Comparison of ENCODE assay signal across 32 cellular contexts in the genomic region with DNA sequence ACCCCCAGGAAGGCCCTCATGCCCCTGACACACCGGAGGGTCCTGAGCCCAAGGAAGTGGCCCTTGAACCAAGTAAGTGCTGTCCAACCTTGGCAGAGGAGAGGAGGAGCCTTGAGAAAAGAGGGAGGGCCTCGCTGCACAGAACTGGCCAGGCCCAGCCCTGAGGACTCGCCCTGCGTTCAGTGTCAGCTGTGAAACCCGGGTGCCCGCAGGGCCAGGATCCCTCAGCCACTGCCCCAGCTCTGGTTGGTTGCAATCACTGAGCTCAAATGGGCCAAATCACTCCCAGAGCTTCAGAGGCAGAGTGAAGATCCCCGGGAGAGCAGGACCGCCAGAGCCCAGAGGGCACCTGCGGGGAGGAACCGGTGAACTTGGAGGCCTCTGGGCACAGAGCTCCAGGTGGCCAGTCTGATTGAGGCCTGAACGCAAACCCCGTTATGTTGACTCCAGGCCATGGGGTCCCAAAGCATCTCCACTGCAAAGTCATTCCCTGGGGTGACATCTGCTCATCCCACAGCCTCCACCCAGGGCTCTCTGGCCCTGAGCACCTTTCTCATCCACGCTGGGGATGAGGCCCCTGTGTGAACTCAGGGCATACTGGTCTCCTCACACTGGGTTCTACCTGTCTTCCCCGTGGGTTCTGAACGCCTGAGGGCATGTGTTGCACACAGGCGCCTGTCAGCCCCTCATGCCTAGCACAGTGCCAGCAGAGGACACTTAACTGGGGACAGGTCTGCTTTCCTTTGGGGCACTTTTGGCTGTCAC. TPM values are rescaled to one million over a fixed set of nuclear protein-coding genes. Genes with fewer than 3 reads are reported as not detected.
"Had no signal": no experiment of that assay in that cellular context is flagged by ENCODE, and none has a peak within 500 bp of the region (broad histone marks: within the 10 kb centered on the region; RNA-seq: fewer than 3 reads in every experiment).

No MANE protein-coding gene starts in this region.

- H3K27ac Mint-ChIP-seq: activated CD4-positive, alpha-beta memory T cell treated with anti-CD3 and anti-CD28 coated beads for 36 hours; activated CD8-positive, alpha-beta memory T cell treated with anti-CD3 and anti-CD28 coated beads, Interleukin-2, amount 10 ng/mL, durations not matched to agents 7 days and 5 days; activated naive CD8-positive, alpha-beta T cell treated with anti-CD3 and anti-CD28 coated beads, Interleukin-2, amount 10 ng/mL, durations not matched to agents 7 days and 5 days; brain; IgD-negative memory B cell; T-helper 1 cell treated with Interleukin-12 subunit alpha and Interleukin-12 subunit beta and Interleukin-4 antibody, amounts not matched to agents 30 μg/mL and 1 μg/mL, for 36 hours; T-helper 2 cell treated with Interferon-gamma antibody and Interleukin-4, amounts not matched to agents 5 μg/mL and 100 μg/mL, for 36 hours had no signal

- H3K4me1 Mint-ChIP-seq: activated CD8-positive, alpha-beta memory T cell treated with anti-CD3 and anti-CD28 coated beads, Interleukin-2, amount 10 ng/mL, durations not matched to agents 7 days and 5 days; activated naive CD8-positive, alpha-beta T cell treated with anti-CD3 and anti-CD28 coated beads, Interleukin-2, amount 10 ng/mL, durations not matched to agents 7 days and 5 days had no signal

- H3K4me3 Mint-ChIP-seq: activated CD4-positive, alpha-beta memory T cell treated with anti-CD3 and anti-CD28 coated beads for 36 hours; activated CD8-positive, alpha-beta memory T cell treated with anti-CD3 and anti-CD28 coated beads, Interleukin-2, amount 10 ng/mL, durations not matched to agents 7 days and 5 days; activated naive CD8-positive, alpha-beta T cell treated with anti-CD3 and anti-CD28 coated beads, Interleukin-2, amount 10 ng/mL, durations not matched to agents 7 days and 5 days; brain; IgD-negative memory B cell; T-helper 1 cell treated with Interleukin-12 subunit alpha and Interleukin-12 subunit beta and Interleukin-4 antibody, amounts not matched to agents 30 μg/mL and 1 μg/mL, for 36 hours; T-helper 2 cell treated with Interferon-gamma antibody and Interleukin-4, amounts not matched to agents 5 μg/mL and 100 μg/mL, for 36 hours had no signal

- H3K36me3 Mint-ChIP-seq: activated CD4-positive, alpha-beta memory T cell treated with anti-CD3 and anti-CD28 coated beads for 36 hours; activated CD8-positive, alpha-beta memory T cell treated with anti-CD3 and anti-CD28 coated beads, Interleukin-2, amount 10 ng/mL, durations not matched to agents 7 days and 5 days; activated naive CD8-positive, alpha-beta T cell treated with anti-CD3 and anti-CD28 coated beads, Interleukin-2, amount 10 ng/mL, durations not matched to agents 7 days and 5 days; IgD-negative memory B cell had no signal

- H3K27me3 ChIP-seq: SJSA1 had no signal

- H3K4me1 ChIP-seq: adrenal gland, Peyer's patch, SJSA1 had no signal

- DNase-seq: activated CD4-positive, alpha-beta memory T cell treated with anti-CD3 and anti-CD28 coated beads for 36 hours; activated CD4-positive, alpha-beta T cell treated with anti-CD3 and anti-CD28 coated beads, Interleukin-2, amount 50 U/mL, for 1 hour; activated CD8-positive, alpha-beta memory T cell treated with anti-CD3 and anti-CD28 coated beads for 24 hours; activated CD8-positive, alpha-beta memory T cell treated with anti-CD3 and anti-CD28 coated beads, Interleukin-2, amount 10 ng/mL, durations not matched to agents 7 days and 5 days; activated CD8-positive, alpha-beta memory T cell treated with anti-CD3 and anti-CD28 coated beads, Interleukin-2, amount 50 U/mL, for 48 hours; activated effector memory CD4-positive, alpha-beta T cell treated with Interleukin-2 at 50 U/mL for 16 hours; activated naive CD4-positive, alpha-beta T cell treated with anti-CD3 and anti-CD28 coated beads, Interleukin-2, amount 50 U/mL, for 16 hours; activated naive CD8-positive, alpha-beta T cell treated with anti-CD3 and anti-CD28 coated beads, Interleukin-2, amount 10 ng/mL, durations not matched to agents 7 days and 5 days; activated T-cell treated with anti-CD3 and anti-CD28 coated beads, Interleukin-2, amount 50 U/mL, for 48 hours; adrenal gland; caudate nucleus; Karpas-422; KBM-7; NCI-H1105; NCI-H1417 treated with DMSO at 0.1 percent for 48 hours; NCI-H187 treated with DMSO at 0.1 percent for 48 hours; NCI-H2081; NCI-H226; NCI-H446 treated with DMSO at 0.1 percent for 48 hours; NCI-H524 treated with DMSO at 0.1 percent for 48 hours; PC-3; Peyer's patch; RPMI8226; SHP77 treated with DMSO at 0.1 percent for 48 hours; SK-N-SH had no signal

- H3K4me3 ChIP-seq: adrenal gland, Peyer's patch, SJSA1 had no signal

- ATAC-seq: activated CD8-positive, alpha-beta memory T cell treated with anti-CD3 and anti-CD28 coated beads, Interleukin-2, amount 10 ng/mL, durations not matched to agents 7 days and 5 days; PC-3 had no signal

- H3K27ac ChIP-seq: adrenal gland, Peyer's patch, SJSA1 had no signal

- H3K9me3 ChIP-seq: SK-N-SH had no signal

- H3K36me3 ChIP-seq: adrenal gland, Peyer's patch, SJSA1 had no signal

RNA-seq across cellular contexts. Expression of gene GBX2, which starts 11.9 kb away (rescaled TPM):
- total RNA-seq: activated CD4-positive, alpha-beta memory T cell treated with anti-CD3 and anti-CD28 coated beads for 36 hours; activated CD8-positive, alpha-beta memory T cell treated with anti-CD3 and anti-CD28 coated beads, Interleukin-2, amount 10 ng/mL, durations not matched to agents 7 days and 5 days; activated naive CD8-positive, alpha-beta T cell treated with anti-CD3 and anti-CD28 coated beads, Interleukin-2, amount 10 ng/mL, durations not matched to agents 7 days and 5 days; adrenal gland; bronchial epithelial cell; MCF 10A; Peyer's patch had no signal
- polyA plus RNA-seq: adrenal gland, IgD-negative memory B cell had no signal
